24 cellular contexts compared by ENCODE assay signal in genomic region chr11:83249445-83249844, GRCh38.
"Had no signal": no experiment of that assay in that cellular context is flagged by ENCODE, and none has a peak within 500 bp of the region (broad histone marks: within the 10 kb centered on the region; RNA-seq: fewer than 3 reads in every experiment).

No MANE protein-coding gene starts in this region.

- H3K9me3 ChIP-seq: adrenal gland, body of pancreas, left lung, lower lobe of right lung, right atrium auricular region, stomach, thyroid gland, upper lobe of left lung, vagina had no signal

- H3K27ac ChIP-seq: adrenal gland, body of pancreas, cardiac muscle cell, coronary artery, dorsolateral prefrontal cortex, left lung, lower lobe of right lung, right atrium auricular region, stomach, thyroid gland, upper lobe of left lung, vagina, VCaP had no signal

- H3K4me3 ChIP-seq: adrenal gland, body of pancreas, cardiac muscle cell, coronary artery, left lung, lower lobe of right lung, right atrium auricular region, stomach, thyroid gland, upper lobe of left lung, vagina had no signal

- ATAC-seq: natural killer cell treated with Interleukin-12 subunit alpha and Interleukin-12 subunit beta and Interleukin-15 and Interleukin-18, amount 100 ng/mL, for 72 hours had no signal

- H3K4me1 ChIP-seq: body of pancreas, left lung, lower lobe of right lung, right atrium auricular region, thyroid gland, upper lobe of left lung, vagina had no signal

- DNase-seq: activated CD4-positive, alpha-beta T cell treated with anti-CD3 and anti-CD28 coated beads, Interleukin-2, amount 50 U/mL, for 4 hours; activated effector memory CD4-positive, alpha-beta T cell treated with Interleukin-2 at 50 U/mL for 16 hours; activated naive CD4-positive, alpha-beta T cell treated with Interleukin-2 at 50 U/mL for 16 hours; activated naive CD8-positive, alpha-beta T cell treated with anti-CD3 and anti-CD28 coated beads for 36 hours; activated T-cell treated with anti-CD3 and anti-CD28 coated beads for 4 hours; aorta; cerebellar nuclear complex; dorsolateral prefrontal cortex; glutamatergic neuron; left lung; lower lobe of right lung; stimulated activated CD4-positive, alpha-beta T cell treated with anti-CD3 and anti-CD28 coated beads, Interleukin-2, amount 100 ng/mL, for 24 hours; stimulated activated naive B cell treated with anti-CD40 and anti-IgM and Interleukin-4, amounts not matched to agents 10 μg/mL and 1 μg/mL and 100 μg/mL, for 72 hours; stomach; thyroid gland; upper lobe of left lung had no signal
